8 cellular contexts compared by ENCODE assay signal in genomic region chr19:1237754-1238372, GRCh38. TPM values are rescaled to one million over a fixed set of nuclear protein-coding genes. Genes with fewer than 3 reads are reported as not detected.
A peak's percentile ranks its signal among the peaks of the same experiment; 100 is the strongest.
DNase-seq lines count a peak whose midpoint lies in the region; ATAC-seq and TF ChIP-seq lines count a peak whose summit lies in the region.

A gene with protein sequence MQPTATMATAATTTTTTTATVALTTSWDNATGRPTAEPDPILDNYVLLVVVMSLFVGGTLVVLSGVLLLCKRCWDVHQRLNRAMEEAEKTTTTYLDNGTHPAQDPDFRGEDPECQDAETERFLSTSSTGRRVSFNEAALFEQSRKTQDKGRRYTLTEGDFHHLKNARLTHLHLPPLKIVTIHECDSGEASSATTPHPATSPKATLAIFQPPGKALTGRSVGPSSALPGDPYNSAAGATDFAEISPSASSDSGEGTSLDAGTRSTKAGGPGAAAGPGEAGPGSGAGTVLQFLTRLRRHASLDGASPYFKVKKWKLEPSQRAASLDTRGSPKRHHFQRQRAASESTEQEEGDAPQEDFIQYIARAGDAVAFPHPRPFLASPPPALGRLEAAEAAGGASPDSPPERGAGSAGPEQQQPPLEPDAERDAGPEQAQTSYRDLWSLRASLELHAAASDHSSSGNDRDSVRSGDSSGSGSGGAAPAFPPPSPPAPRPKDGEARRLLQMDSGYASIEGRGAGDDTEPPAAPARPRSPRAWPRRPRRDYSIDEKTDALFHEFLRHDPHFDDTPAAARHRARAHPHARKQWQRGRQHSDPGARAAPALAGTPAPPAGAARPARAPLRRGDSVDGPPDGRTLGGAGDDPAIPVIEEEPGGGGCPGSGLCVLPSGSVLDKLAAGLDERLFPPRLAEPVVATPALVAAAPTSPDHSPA (minus strand): TSS chr19:1238005. CDS start chr19:1236100, 1,905 bp downstream.

- intact Hi-C loops in adrenal gland (cut with DNase I) = no loop called here

- peaks cover 46% of the 10 kb centered on the region for H3K4me1 ChIP-seq in DND-41 (ENCODE audit: insufficient read depth, low read length)
- peaks cover 36 to 43% of the 10 kb centered on the region in 2 donors for H3K4me1 ChIP-seq in adrenal gland (replicated peaks in 1 of 2)

- peak in 1 of 2 donors; percentile 45 for TF ChIP-seq POLR2A in adrenal gland (IDR thresholded peaks at IDR 0.05)

- peak within 1 kb of the TSS; percentile 55 for H2AFZ ChIP-seq in DND-41 (ENCODE audit: low read depth, low read length)

- TF ChIP-seq CTCF in DND-41 (IDR thresholded peaks at IDR 0.05; ENCODE audit: borderline replicate concordance, extremely low read depth, low read length, poor library complexity, severe bottlenecking) = no peak
- no peak for TF ChIP-seq CTCF in adrenal gland (IDR thresholded peaks at IDR 0.05)

- H3K27me3 ChIP-seq in DND-41 (ENCODE audit: insufficient read depth, low read length, poor library complexity) = peaks cover 6% of the 10 kb centered on the region
- H3K27me3 ChIP-seq in adrenal gland = no peaks in the 10 kb centered on the region

- peak within 1 kb of the TSS; percentile 59 for H3K9ac ChIP-seq in DND-41 (ENCODE audit: low read depth, low read length)

- H3K79me2 ChIP-seq in DND-41 (ENCODE audit: insufficient read depth, low read length) = peaks cover 18% of the 10 kb centered on the region

- DNase-seq in DND-41 = peak; percentile 38
- no peak for DNase-seq in Jurkat, Clone E6-1 (ENCODE audit: low read depth, low spot score)
- peak in 3 of 7 donors; percentile 45 to 67 (median 50) for DNase-seq in adrenal gland
- peak; percentile 30 for DNase-seq in stimulated activated naive CD4-positive, alpha-beta T cell treated with Interleukin-2 at 50 U/mL for 16 hours (lab: John Stamatoyannopoulos, UW)
- no peak for DNase-seq in pons (ENCODE audit: low spot score)
- DNase-seq in KBM-7 = no peak

- H4K20me1 ChIP-seq in DND-41 (ENCODE audit: insufficient read depth, low read length) = peaks cover 5% of the 10 kb centered on the region; the same call in 1 of the 2 replicates

- H3K4me2 ChIP-seq in DND-41 (ENCODE audit: insufficient read depth, low read length) = peak within 1 kb of the TSS; percentile 77

- 0 out of 3 replicates have a peak, but pooled peaks have one; percentile 6 for ATAC-seq in DND-41 (ENCODE audit: insufficient read depth, low read depth)
- no peak for ATAC-seq in HG02571 (IDR thresholded peaks at IDR 0.05; ENCODE audit: unreplicated experiment)

- in situ Hi-C loops in KBM-7 (cut with MboI; ENCODE audit: low pct_unique_long_range_greater_than_20kb, low sequenced_read_pairs) = no loop called here

- WGBS in adrenal gland, 4 donors = 1% methylated on average over 25 to 85 of the region's 87 CpGs; no CpG with 5 or more reads in 2 of the 4 donors

- no peak within 1 kb of the TSS for H3K27ac ChIP-seq in DND-41 (ENCODE audit: low read length)
- H3K27ac ChIP-seq in adrenal gland = peak within 1 kb of the TSS in 4 of 5 donors; percentile 36 to 99 (median 50)

- H3K36me3 ChIP-seq in DND-41 (ENCODE audit: insufficient read depth, low read length) (no peaks in the 10 kb centered on the region; the same call in 1 of the 2 replicates), adrenal gland (replicated peaks in 1 of 2) (no peaks in the 10 kb centered on the region)

- no peaks in the 10 kb centered on the region for H3K9me3 ChIP-seq in DND-41 (ENCODE audit: insufficient read depth, low read length, severe bottlenecking)
- H3K9me3 ChIP-seq in adrenal gland (replicated peaks in 1 of 3) = no peaks in the 10 kb centered on the region

- H3K4me3 ChIP-seq in DND-41 (ENCODE audit: low read depth in 1 of 2, low read length in 2 of 2) = peak within 1 kb of the TSS; percentile 9 to 59; a peak in 3 of 4 replicates
- H3K4me3 ChIP-seq in Jurkat, Clone E6-1 (ENCODE audit: low read length) = peak within 1 kb of the TSS; percentile 60
- H3K4me3 ChIP-seq in adrenal gland = peak within 1 kb of the TSS in 3 of 4 donors; percentile 25 to 69 (median 26)
- peak within 1 kb of the TSS; percentile 69 for H3K4me3 ChIP-seq in iPS-11a (ENCODE audit: low read depth, low read length)

RNA-seq across cellular contexts. Expression of the gene that starts here (rescaled TPM):
- polyA plus RNA-seq in Jurkat, Clone E6-1 (2012; ENCODE audit: insufficient read depth, insufficient read length) = 4.2 TPM
- total RNA-seq in adrenal gland = 1 to 10 TPM in 6 of 8 donors, not detected in 2; 1.0 to 5.0 (median 1.8) TPM
- 1 to 10 TPM in 2 of 3 donors, under 1 TPM in 1; 0.09 to 9.3 (median 2.2) TPM for polyA plus RNA-seq in adrenal gland

Comparison
In these comparisons a context has a peak if more than half of its experiments do, and no peak if none do; other contexts are left out.
1. DNase-seq: peak in DND-41 (single experiment) and stimulated activated naive CD4-positive, alpha-beta T cell treated with Interleukin-2 at 50 U/mL for 16 hours (single experiment); none in Jurkat, Clone E6-1 (single experiment), pons (single experiment) and KBM-7 (single experiment).
2. Peak in every context shown above with its lines, with median percentiles within 50 percentile points of each other: H3K4me3 ChIP-seq.